15 cellular contexts compared by ENCODE assay signal in the genomic region with DNA sequence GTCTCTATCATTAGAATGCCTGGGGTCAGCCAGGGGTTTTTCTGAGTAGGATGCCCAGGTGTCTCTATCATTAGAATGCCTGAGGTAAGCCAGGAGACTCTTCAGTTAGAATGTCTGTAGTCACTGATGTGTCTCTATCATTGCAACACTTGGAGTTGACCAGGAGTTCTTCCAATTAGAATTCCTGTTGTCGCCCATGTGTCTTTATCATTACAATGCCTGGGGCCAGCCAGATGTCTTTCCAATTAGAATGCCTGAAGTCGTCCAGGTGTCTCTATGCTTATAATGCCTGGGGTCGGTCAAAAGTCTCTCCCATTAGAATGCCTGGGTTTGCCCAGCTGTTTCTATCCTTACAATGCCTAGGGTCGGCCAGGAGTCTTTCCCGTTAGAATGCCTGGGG. TPM values are rescaled to one million over a fixed set of nuclear protein-coding genes. Genes with fewer than 3 reads are reported as not detected.
A peak's percentile ranks its signal among the peaks of the same experiment; 100 is the strongest.
DNase-seq lines count a peak whose midpoint lies in the region; ATAC-seq and TF ChIP-seq lines count a peak whose summit lies in the region.
"Had no signal": no experiment of that assay in that cellular context is flagged by ENCODE, and none has a peak within 500 bp of the region (broad histone marks: within the 10 kb centered on the region; RNA-seq: fewer than 3 reads in every experiment).

No MANE protein-coding gene starts in this region.

- H3K27ac ChIP-seq in KMS-11: no peak overlapping the region
- H3K27ac ChIP-seq: GM23248 had no signal

- no peak for TF ChIP-seq CTCF in KMS-11 (conservative IDR thresholded peaks at IDR 0.05; ENCODE audit: low read depth, low read length)

- H3K27ac Mint-ChIP-seq in T-helper 2 cell treated with Interferon-gamma antibody and Interleukin-4, amounts not matched to agents 5 μg/mL and 100 μg/mL, for 36 hours: no peak overlapping the region
- H3K27ac Mint-ChIP-seq: CD4-positive, CD25-positive, alpha-beta regulatory T cell; CD8-positive, alpha-beta T cell had no signal

- H3K27me3 Mint-ChIP-seq in T-helper 2 cell treated with Interferon-gamma antibody and Interleukin-4, amounts not matched to agents 5 μg/mL and 100 μg/mL, for 36 hours (ENCODE audit: low read depth): no peaks in the 10 kb centered on the region

- H3K4me1 Mint-ChIP-seq in T-helper 2 cell treated with Interferon-gamma antibody and Interleukin-4, amounts not matched to agents 5 μg/mL and 100 μg/mL, for 36 hours (ENCODE audit: low read depth): no peaks in the 10 kb centered on the region
- H3K4me1 Mint-ChIP-seq: CD4-positive, CD25-positive, alpha-beta regulatory T cell had no signal

- no peaks in the 10 kb centered on the region for H3K36me3 ChIP-seq in KMS-11 (ENCODE audit: insufficient read depth)

- no peak overlapping the region for H3K9ac ChIP-seq in KMS-11
- H3K9ac ChIP-seq: GM23248 had no signal

- peak overlapping the region; percentile 59 for H3K4me2 ChIP-seq in KMS-11

- no peaks in the 10 kb centered on the region for H3K36me3 Mint-ChIP-seq in T-helper 2 cell treated with Interferon-gamma antibody and Interleukin-4, amounts not matched to agents 5 μg/mL and 100 μg/mL, for 36 hours (ENCODE audit: low read depth)
- H3K36me3 Mint-ChIP-seq: CD4-positive, CD25-positive, alpha-beta regulatory T cell; CD8-positive, alpha-beta T cell had no signal

- no peaks in the 10 kb centered on the region for H3K79me2 ChIP-seq in KMS-11 (ENCODE audit: insufficient read depth, low read depth)

- H2AFZ ChIP-seq in KMS-11 (ENCODE audit: low read depth): no peak overlapping the region
- H2AFZ ChIP-seq: GM23248 had no signal

- no peak overlapping the region for H3K4me3 Mint-ChIP-seq in T-helper 2 cell treated with Interferon-gamma antibody and Interleukin-4, amounts not matched to agents 5 μg/mL and 100 μg/mL, for 36 hours
- H3K4me3 Mint-ChIP-seq: CD8-positive, alpha-beta T cell had no signal

- DNase-seq in cerebellar cortex (ENCODE audit: low spot score) (peak; percentile 12), posterior vena cava (ENCODE audit: low spot score) (peak; percentile 4), SW480 (ENCODE audit: low spot score) (no peak)
- DNase-seq in T-helper 2 cell treated with Interferon-gamma antibody and Interleukin-4, amounts not matched to agents 5 μg/mL and 100 μg/mL, for 36 hours (ENCODE audit: low spot score): no peak
- DNase-seq: C1 segment of cervical spinal cord; CD4-positive, CD25-positive, alpha-beta regulatory T cell; CD8-positive, alpha-beta T cell; DMS153; DND-41; GM23248; H7; HCEC 1CT had no signal

- intact Hi-C loops in posterior vena cava (cut with DNase I): no loop called here

- no peaks in the 10 kb centered on the region for H4K20me1 ChIP-seq in KMS-11 (ENCODE audit: insufficient read depth)

- no peak overlapping the region for H3K4me3 ChIP-seq in KMS-11 (IDR thresholded peaks at IDR 0.05; ENCODE audit: insufficient read depth, low read depth, low read length)
- H3K4me3 ChIP-seq: GM23248 had no signal

- no peak for ATAC-seq in HG03521 (IDR thresholded peaks at IDR 0.05; ENCODE audit: unreplicated experiment)
- ATAC-seq: CD8-positive, alpha-beta T cell had no signal

- peaks cover 69% of the 10 kb centered on the region for H3K4me1 ChIP-seq in KMS-11 (ENCODE audit: low read depth, poor library complexity, severe bottlenecking)
- H3K4me1 ChIP-seq: Caco-2 had no signal

- H3K9me3 Mint-ChIP-seq in T-helper 2 cell treated with Interferon-gamma antibody and Interleukin-4, amounts not matched to agents 5 μg/mL and 100 μg/mL, for 36 hours: no peaks in the 10 kb centered on the region
- H3K9me3 Mint-ChIP-seq: CD8-positive, alpha-beta T cell had no signal

- H3K27me3 ChIP-seq in KMS-11 (ENCODE audit: insufficient read depth, low read depth): no peaks in the 10 kb centered on the region

RNA-seq across cellular contexts. Expression of gene RNF187, which starts 55.8 kb away (rescaled TPM):
- 10 to 100 TPM; 61.6 to 64.3 TPM for total RNA-seq in posterior vena cava

Comparison
In these comparisons a context has a peak if more than half of its experiments do, and no peak if none do; other contexts are left out.
1. DNase-seq: peak in cerebellar cortex (single experiment) and posterior vena cava (single experiment); none in SW480 (single experiment) and T-helper 2 cell treated with Interferon-gamma antibody and Interleukin-4, amounts not matched to agents 5 μg/mL and 100 μg/mL, for 36 hours (single experiment).